Comparison of ENCODE assay signal across 25 cellular contexts in genomic region chr3:45198264-45199260, GRCh38. TPM values are rescaled to one million over a fixed set of nuclear protein-coding genes. Genes with fewer than 3 reads are reported as not detected.
DNase-seq lines count a peak whose midpoint lies in the region; ATAC-seq and TF ChIP-seq lines count a peak whose summit lies in the region.
"Had no signal": no experiment of that assay in that cellular context is flagged by ENCODE, and none has a peak within 500 bp of the region (broad histone marks: within the 10 kb centered on the region; RNA-seq: fewer than 3 reads in every experiment).

No MANE protein-coding gene starts in this region.

- H3K27me3 ChIP-seq in HCT116 (ENCODE audit: insufficient read depth, low read length) (no peaks in the 10 kb centered on the region), SJSA1 (replicated peaks) (no peaks in the 10 kb centered on the region), fibroblast of lung (ENCODE audit: control insufficient read depth, insufficient read depth, low read length) (no peaks in the 10 kb centered on the region), trophoblast cell (ENCODE audit: insufficient read depth, low read length) (no peaks in the 10 kb centered on the region), H7 (ENCODE audit: control insufficient read depth, insufficient read depth, low read length) (no peaks in the 10 kb centered on the region)
- H3K27me3 ChIP-seq: suprapubic skin had no signal

- H2BK12ac ChIP-seq in trophoblast cell (ENCODE audit: low read length): no peak overlapping the region

- no peak overlapping the region for H3K23ac ChIP-seq in trophoblast cell (ENCODE audit: low read length)

- TF ChIP-seq RAD21 in HCT116 (IDR thresholded peaks at IDR 0.05; ENCODE audit: low read depth): no peak

- no peak for TF ChIP-seq CTCF in HCT116 (IDR thresholded peaks at IDR 0.05 in 2 of 3, conservative IDR thresholded peaks at IDR 0.05 in 1 of 3; ENCODE audit: borderline replicate concordance in 1 of 3, insufficient read depth in 1 of 3, low read depth in 2 of 3, low read length in 2 of 3)
- no peak for TF ChIP-seq CTCF in fibroblast of lung (conservative IDR thresholded peaks at IDR 0.05 in 1 of 2, IDR thresholded peaks at IDR 0.05 in 1 of 2; ENCODE audit: low read depth in 1 of 2, low read length in 2 of 2)

- BruUV-seq in HCT116 (replicated peaks; lab: Mats Ljungman, UMichigan): no TSS peak

- intact Hi-C loops in HCT116 (cut with micrococcal nuclease): no loop called here

- H2BK120ac ChIP-seq in trophoblast cell (ENCODE audit: insufficient read depth, low read length, poor library complexity): no peak overlapping the region

- H3K4me2 ChIP-seq in HCT116 (ENCODE audit: low read length) (peak overlapping the region; percentile 75), fibroblast of lung (ENCODE audit: extremely low read depth, insufficient read depth, low read length) (no peak overlapping the region), trophoblast cell (ENCODE audit: low read length) (no peak overlapping the region)

- CTCF ChIA-PET in HCT116 (lab: Charles Lee): interaction anchor here (2.0 kb wide), 1 partner anchor 12 kb away, joined by 9 read pairs; no protein-coding TSS in a partner anchor

- TF ChIP-seq POLR2A in HCT116 (IDR thresholded peaks at IDR 0.05; ENCODE audit: borderline replicate concordance, extremely low read depth, insufficient read depth, insufficient read length): no peak

- H3K79me2 ChIP-seq in HCT116 (ENCODE audit: insufficient read depth, low read length) (no peaks in the 10 kb centered on the region), fibroblast of lung (ENCODE audit: control insufficient read depth, insufficient read depth, low read length) (no peaks in the 10 kb centered on the region), trophoblast cell (ENCODE audit: control insufficient read depth, insufficient read depth, low read length, poor library complexity) (no peaks in the 10 kb centered on the region)
- H3K79me2 ChIP-seq: parathyroid adenoma had no signal

- H3K4ac ChIP-seq in trophoblast cell (ENCODE audit: low read depth, low read length): no peak overlapping the region

- H3K9ac ChIP-seq in HCT116 (ENCODE audit: low read length) (peak overlapping the region; percentile 58), fibroblast of lung (ENCODE audit: insufficient read depth, low read length) (no peak overlapping the region), trophoblast cell (ENCODE audit: low read length) (no peak overlapping the region)
- H3K9ac ChIP-seq: parathyroid adenoma had no signal

- peak; percentile 24; the same call in 1 of the 2 replicates for ATAC-seq in HCT116
- ATAC-seq in HG02981 (IDR thresholded peaks at IDR 0.05; ENCODE audit: unreplicated experiment): no peak
- no peak for ATAC-seq in GM18502 (IDR thresholded peaks at IDR 0.05; ENCODE audit: poor library complexity, unreplicated experiment)
- ATAC-seq: activated CD8-positive, alpha-beta T cell treated with anti-CD3 and anti-CD28 coated beads, Interleukin-2, amount 10 ng/mL, durations not matched to agents 7 days and 5 days; naive thymus-derived CD8-positive, alpha-beta T cell; sciatic nerve; WTC11 had no signal

- no peaks in the 10 kb centered on the region for H3K9me3 ChIP-seq in HCT116 (ENCODE audit: control insufficient read depth in 1 of 2, insufficient read depth in 1 of 2, low read depth in 1 of 2, low read length in 2 of 2)
- H3K9me3 ChIP-seq in SJSA1 (replicated peaks): no peaks in the 10 kb centered on the region
- H3K9me3 ChIP-seq in fibroblast of lung (ENCODE audit: control insufficient read depth, insufficient read depth, low read depth, low read length): no peaks in the 10 kb centered on the region
- H3K9me3 ChIP-seq in trophoblast cell (ENCODE audit: insufficient read depth, low read depth, low read length): no peaks in the 10 kb centered on the region
- H3K9me3 ChIP-seq: suprapubic skin had no signal

- H4K91ac ChIP-seq in trophoblast cell (ENCODE audit: low read depth, low read length): no peak overlapping the region

- H4K8ac ChIP-seq in trophoblast cell (ENCODE audit: low read depth, low read length): no peak overlapping the region

- 0 out of 2 replicates have a peak, but pooled peaks cover 4% of the 10 kb centered on the region for H3K9me2 ChIP-seq in HCT116 (ENCODE audit: insufficient read depth)

- no peaks in the 10 kb centered on the region for H4K20me1 ChIP-seq in HCT116 (ENCODE audit: insufficient read depth)
- H4K20me1 ChIP-seq in fibroblast of lung (ENCODE audit: control insufficient read depth, extremely low read depth, insufficient read depth, low read length): no peaks in the 10 kb centered on the region

- H3K36me3 ChIP-seq in HCT116 (ENCODE audit: control insufficient read depth in 1 of 2, insufficient read depth in 2 of 2, low read length in 2 of 2) (no peaks in the 10 kb centered on the region), SJSA1 (no peaks in the 10 kb centered on the region), fibroblast of lung (ENCODE audit: control insufficient read depth, insufficient read depth, low read length) (no peaks in the 10 kb centered on the region), trophoblast cell (ENCODE audit: control insufficient read depth in 1 of 2, insufficient read depth in 2 of 2, low read length in 2 of 2) (no peaks in the 10 kb centered on the region), H7 (replicated peaks; ENCODE audit: control insufficient read depth, insufficient read depth, low read length) (no peaks in the 10 kb centered on the region)
- H3K36me3 ChIP-seq: suprapubic skin had no signal

- POLR2A ChIA-PET in HCT116 (lab: Charles Lee): interaction anchor here (0.8 to 3.2 kb wide), 8 partner anchors 15 to 75 kb away, joined by 3 to 16 read pairs (median 4); partner anchors contain the start of gene CDCP1

- no peak overlapping the region for H3K14ac ChIP-seq in trophoblast cell (ENCODE audit: low read length)

- peak overlapping the region; percentile 34 for H2AK5ac ChIP-seq in trophoblast cell (ENCODE audit: low read length)

- H3K18ac ChIP-seq in trophoblast cell (ENCODE audit: low read length): no peak overlapping the region

- H3K4me1 ChIP-seq in HCT116 (ENCODE audit: control insufficient read depth in 1 of 2, insufficient read depth in 2 of 2, low read length in 2 of 2) (peaks cover 22 to 33% of the 10 kb centered on the region in 2 experiments), SJSA1 (replicated peaks) (peaks cover 25% of the 10 kb centered on the region), fibroblast of lung (ENCODE audit: control insufficient read depth, extremely low read depth, insufficient read depth, low read length) (peaks cover 12% of the 10 kb centered on the region), trophoblast cell (ENCODE audit: control insufficient read depth in 1 of 2, insufficient read depth in 2 of 2, low read length in 2 of 2) (peaks cover 4 to 5% of the 10 kb centered on the region in 2 experiments)
- H3K4me1 ChIP-seq: parathyroid adenoma had no signal

- DNase-seq in HCT116 (ENCODE audit: low read depth, low spot score) (no peak), SJSA1 (ENCODE audit: low read depth in 1 of 2, low spot score in 2 of 2) (no peak), fibroblast of lung (ENCODE audit: low read depth in 2 of 2) (peak; percentile 80 to 87), trophoblast cell (peak in 1 of 2 donors; percentile 26), DMS 273 (lab: John Stamatoyannopoulos, UW; ENCODE audit: unreplicated experiment) (no peak), H7 (no peak)
- DNase-seq: activated CD8-positive, alpha-beta T cell treated with anti-CD3 and anti-CD28 coated beads, Interleukin-2, amount 10 ng/mL, durations not matched to agents 7 days and 5 days; activated naive CD4-positive, alpha-beta T cell treated with anti-CD3 and anti-CD28 coated beads for 36 hours; activated T-cell treated with anti-CD3 and anti-CD28 coated beads, Interleukin-2, amount 50 U/mL, for 24 hours; CD4-positive, CD25-positive, alpha-beta regulatory T cell; DMS153; GF-D8; KG1; naive thymus-derived CD8-positive, alpha-beta T cell; NCI-H1930; NCI-H2227 treated with DMSO at 0.1 percent for 48 hours; NCI-H82; OCI-M1 had no signal

- RAD21 ChIA-PET in HCT116 (lab: Charles Lee; ENCODE audit: low non-redundant PET in 1 of 2, low total read pairs in 2 of 2, uncharacterized antibody in 2 of 2, unreplicated experiment in 2 of 2): no interaction called here

- H3K4me3 ChIP-seq in HCT116 (replicated peaks in 1 of 2; ENCODE audit: low read depth in 1 of 2, low read length in 2 of 2): 0 out of 4 replicates have a peak overlapping the region, but pooled peaks of 1 of the 2 experiments have one; percentile 40
- no peak overlapping the region for H3K4me3 ChIP-seq in SJSA1
- H3K4me3 ChIP-seq in fibroblast of lung (replicated peaks in 1 of 4; ENCODE audit: control extremely low read depth in 1 of 4, insufficient read depth in 1 of 4, low read depth in 3 of 4, low read length in 4 of 4): no peak overlapping the region
- no peak overlapping the region for H3K4me3 ChIP-seq in trophoblast cell (ENCODE audit: low read depth, low read length)
- H3K4me3 ChIP-seq in H7 (ENCODE audit: insufficient read depth, low read depth, low read length): no peak overlapping the region
- H3K4me3 ChIP-seq: lung, suprapubic skin had no signal

- WGBS in trophoblast cell (ENCODE audit: extremely low coverage, insufficient coverage, insufficient read length): no CpG with 5 or more reads among the region's 5 CpGs

- H2AFZ ChIP-seq in HCT116 (ENCODE audit: low read depth, low read length, poor library complexity, severe bottlenecking) (no peak overlapping the region), fibroblast of lung (ENCODE audit: low read length) (no peak overlapping the region), trophoblast cell (ENCODE audit: insufficient read depth, low read length, poor library complexity) (no peak overlapping the region)
- H2AFZ ChIP-seq: parathyroid adenoma had no signal

- H3K79me1 ChIP-seq in trophoblast cell (ENCODE audit: low read length): no peaks in the 10 kb centered on the region

- H3K27ac ChIP-seq in HCT116 (ENCODE audit: low read depth, low read length) (peak overlapping the region; percentile 78), SJSA1 (peak overlapping the region; percentile 83), fibroblast of lung (ENCODE audit: insufficient read depth, low read length) (no peak overlapping the region), trophoblast cell (ENCODE audit: low read depth, low read length) (no peak overlapping the region)
- H3K27ac ChIP-seq: parathyroid adenoma, suprapubic skin had no signal

- no peak overlapping the region for H2BK5ac ChIP-seq in trophoblast cell (ENCODE audit: low read depth, low read length, poor library complexity)

- no peak overlapping the region for H4K12ac ChIP-seq in trophoblast cell (ENCODE audit: low read depth, low read length)

RNA-seq across cellular contexts. Expression of gene TMEM158, which starts 27.5 kb away (rescaled TPM):
- 25.8 TPM for total RNA-seq in HCT116 (2021; ENCODE audit: unreplicated experiment)
- polyA plus RNA-seq in HCT116 (2012): 12.8 and 19.5 TPM in 2 replicates
- 11.4 and 16.5 TPM in 2 replicates for total RNA-seq in SJSA1 (2014; rRNA removed; shearing (Covaris generic))
- 79.4 and 125 TPM in 2 replicates for total RNA-seq in fibroblast of lung
- polyA plus RNA-seq in fibroblast of lung: 31.6 and 118 TPM in 2 replicates
- 81.9 and 292 TPM in 2 replicates for polyA plus RNA-seq in fibroblast of lung (2012)
- 10.1 and 26.1 TPM in 2 replicates for polyA minus RNA-seq in fibroblast of lung (ENCODE audit: low replicate concordance)
- 1.8 and 1.9 TPM in 2 replicates for polyA plus RNA-seq in trophoblast cell (2013)
- total RNA-seq in H7 (2014; rRNA removed; shearing (Covaris generic)): 9.8 and 11.5 TPM in 2 replicates
- total RNA-seq: activated naive CD4-positive, alpha-beta T cell treated with anti-CD3 and anti-CD28 coated beads for 36 hours had no signal
- polyA plus RNA-seq: CD4-positive, CD25-positive, alpha-beta regulatory T cell; naive thymus-derived CD8-positive, alpha-beta T cell had no signal

RNA-seq across cellular contexts. Expression of gene CDCP1, which starts 52.4 kb away (rescaled TPM):
- total RNA-seq in HCT116 (2021; ENCODE audit: unreplicated experiment) (196 TPM), fibroblast of lung (16.9 and 56.1 TPM in 2 replicates)
- 167 and 184 TPM in 2 replicates for polyA plus RNA-seq in HCT116 (2012)
- 0.18 and 0.56 TPM in 2 replicates for total RNA-seq in SJSA1 (2014; rRNA removed; shearing (Covaris generic))
- polyA plus RNA-seq in fibroblast of lung: 25.6 and 59.1 TPM in 2 replicates
- 23.2 and 42.4 TPM in 2 replicates for polyA plus RNA-seq in fibroblast of lung (2012)
- 101 and 225 TPM in 2 replicates for polyA minus RNA-seq in fibroblast of lung (ENCODE audit: low replicate concordance)
- 3.7 and 4.1 TPM in 2 replicates for polyA plus RNA-seq in trophoblast cell (2013)
- 1.5 and 2.2 TPM in 2 replicates for total RNA-seq in H7 (2014; rRNA removed; shearing (Covaris generic))
- total RNA-seq: naive thymus-derived CD8-positive, alpha-beta T cell had no signal

Comparison
In these comparisons a context has a peak if more than half of its experiments do, and no peak if none do; other contexts are left out.
1. DNase-seq: peak in fibroblast of lung (2 of 2); none in HCT116 (single experiment), SJSA1 (0 of 2), DMS 273 (single experiment) and H7 (single experiment).
2. H3K27ac ChIP-seq: peak in HCT116 (single experiment) and SJSA1 (single experiment); none in fibroblast of lung (single experiment) and trophoblast cell (single experiment).